ENCODE assay signal across 8 cellular contexts in the genomic region with DNA sequence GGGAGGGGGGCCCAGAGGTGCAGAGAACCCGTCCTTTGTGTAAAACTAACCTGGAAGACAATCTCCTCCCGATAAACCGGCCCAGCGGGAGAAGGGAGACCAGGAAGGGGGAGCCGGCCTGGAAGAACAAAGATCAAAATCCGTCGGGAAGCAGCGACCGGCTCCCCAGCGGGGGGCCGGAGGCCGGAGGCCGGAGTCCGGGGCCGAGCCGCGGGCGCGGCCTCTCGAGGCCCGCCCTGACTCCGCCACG. TPM values are rescaled to one million over a fixed set of nuclear protein-coding genes. Genes with fewer than 3 reads are reported as not detected.
DNase-seq lines count a peak whose midpoint lies in the region; ATAC-seq and TF ChIP-seq lines count a peak whose summit lies in the region.

No MANE protein-coding gene starts in this region.

- CTCF ChIA-PET in activated CD4-positive, alpha-beta T cell treated with anti-CD3 and anti-CD28 coated beads, Interleukin-2, amount 10 ng/mL, durations not matched to agents 7 days and 5 days (lab: Charles Lee) = interaction anchor here (1.4 kb wide), 1 partner anchor 20 kb away, joined by 4 read pairs; no protein-coding TSS in a partner anchor

- H3K9me3 Mint-ChIP-seq in activated CD4-positive, alpha-beta T cell treated with anti-CD3 and anti-CD28 coated beads, Interleukin-2, amount 10 ng/mL, durations not matched to agents 7 days and 5 days = no peaks in the 10 kb centered on the region
- H3K9me3 Mint-ChIP-seq in activated naive CD8-positive, alpha-beta T cell treated with anti-CD3 and anti-CD28 coated beads, Interleukin-2, amount 50 U/mL, for 24 hours = no peaks in the 10 kb centered on the region

- H3K36me3 ChIP-seq in kidney epithelial cell (ENCODE audit: control insufficient read depth, insufficient read depth, low read length) (no peaks in the 10 kb centered on the region), testis (ENCODE audit: low read depth, missing control alignments) (no peaks in the 10 kb centered on the region)

- H3K9me3 ChIP-seq in testis = no peaks in the 10 kb centered on the region

- no peak for ATAC-seq in activated naive CD8-positive, alpha-beta T cell treated with anti-CD3 and anti-CD28 coated beads, Interleukin-2, amount 50 U/mL, for 24 hours
- ATAC-seq in activated CD4-positive, CD25-positive, alpha-beta regulatory T cell treated with anti-CD3 and anti-CD28 coated beads, Interleukin-2, amount 50 U/mL, for 24 hours = no peak
- ATAC-seq in HG02610 (IDR thresholded peaks at IDR 0.05; ENCODE audit: unreplicated experiment) = no peak

- no peak for TF ChIP-seq POLR2A in testis (IDR thresholded peaks at IDR 0.05)

- intact Hi-C loops in testis (cut with DNase I; ENCODE audit: low total_unique reads) = no loop called here

- peak overlapping the region; percentile 62 for H3K4me3 ChIP-seq in kidney epithelial cell (ENCODE audit: low read depth, low read length)
- peak overlapping the region; percentile 64 to 73 for H3K4me3 ChIP-seq in testis

- H3K27ac ChIP-seq in testis = peak overlapping the region; percentile 45 to 53

- H3K36me3 Mint-ChIP-seq in activated CD4-positive, alpha-beta T cell treated with anti-CD3 and anti-CD28 coated beads, Interleukin-2, amount 10 ng/mL, durations not matched to agents 7 days and 5 days (ENCODE audit: low read depth) = no peaks in the 10 kb centered on the region
- no peaks in the 10 kb centered on the region for H3K36me3 Mint-ChIP-seq in activated naive CD8-positive, alpha-beta T cell treated with anti-CD3 and anti-CD28 coated beads, Interleukin-2, amount 50 U/mL, for 24 hours (ENCODE audit: low read depth)

- peak overlapping the region; percentile 83 for H3K4me3 Mint-ChIP-seq in activated CD4-positive, alpha-beta T cell treated with anti-CD3 and anti-CD28 coated beads, Interleukin-2, amount 10 ng/mL, durations not matched to agents 7 days and 5 days
- peak overlapping the region; percentile 88 for H3K4me3 Mint-ChIP-seq in activated naive CD8-positive, alpha-beta T cell treated with anti-CD3 and anti-CD28 coated beads, Interleukin-2, amount 50 U/mL, for 24 hours

- TF ChIP-seq CTCF in kidney epithelial cell (IDR thresholded peaks at IDR 0.05; ENCODE audit: insufficient read depth, low read length, poor library complexity, severe bottlenecking) = no peak
- no peak for TF ChIP-seq CTCF in testis (IDR thresholded peaks at IDR 0.05)

- peaks cover 23% of the 10 kb centered on the region for H3K4me1 Mint-ChIP-seq in activated CD4-positive, alpha-beta T cell treated with anti-CD3 and anti-CD28 coated beads, Interleukin-2, amount 10 ng/mL, durations not matched to agents 7 days and 5 days
- H3K4me1 Mint-ChIP-seq in activated naive CD8-positive, alpha-beta T cell treated with anti-CD3 and anti-CD28 coated beads, Interleukin-2, amount 50 U/mL, for 24 hours = peaks cover 43% of the 10 kb centered on the region

- POLR2A ChIA-PET in activated CD4-positive, alpha-beta T cell treated with anti-CD3 and anti-CD28 coated beads, Interleukin-2, amount 10 ng/mL, durations not matched to agents 7 days and 5 days (lab: Charles Lee) = no interaction called here

- no peak for DNase-seq in activated CD4-positive, alpha-beta T cell treated with anti-CD3 and anti-CD28 coated beads, Interleukin-2, amount 10 ng/mL, durations not matched to agents 7 days and 5 days
- no peak for DNase-seq in activated CD4-positive, alpha-beta T cell treated with anti-CD3 and anti-CD28 coated beads for 48 hours
- DNase-seq in activated naive CD8-positive, alpha-beta T cell treated with anti-CD3 and anti-CD28 coated beads, Interleukin-2, amount 50 U/mL, for 24 hours = no peak
- no peak for DNase-seq in kidney epithelial cell (ENCODE audit: low read depth)
- no peak for DNase-seq in testis
- DNase-seq in globus pallidus (ENCODE audit: low spot score) = no peak

- peaks cover 2% of the 10 kb centered on the region for H3K27me3 Mint-ChIP-seq in activated CD4-positive, alpha-beta T cell treated with anti-CD3 and anti-CD28 coated beads, Interleukin-2, amount 10 ng/mL, durations not matched to agents 7 days and 5 days
- H3K27me3 Mint-ChIP-seq in activated naive CD8-positive, alpha-beta T cell treated with anti-CD3 and anti-CD28 coated beads, Interleukin-2, amount 50 U/mL, for 24 hours = no peaks in the 10 kb centered on the region

- WGBS in testis, 2 donors = 0% methylated on average over 18 of the region's 23 CpGs; no CpG with 5 or more reads in 1 of the 2 donors

- H3K27me3 ChIP-seq in kidney epithelial cell (ENCODE audit: control insufficient read depth, insufficient read depth, low read length) (no peaks in the 10 kb centered on the region), testis (no peaks in the 10 kb centered on the region)

- peak overlapping the region; percentile 76 for H3K27ac Mint-ChIP-seq in activated CD4-positive, alpha-beta T cell treated with anti-CD3 and anti-CD28 coated beads, Interleukin-2, amount 10 ng/mL, durations not matched to agents 7 days and 5 days
- no peak overlapping the region for H3K27ac Mint-ChIP-seq in activated naive CD8-positive, alpha-beta T cell treated with anti-CD3 and anti-CD28 coated beads, Interleukin-2, amount 50 U/mL, for 24 hours

- H3K4me1 ChIP-seq in testis = no peaks in the 10 kb centered on the region

RNA-seq across cellular contexts. Expression of a gene that starts 0.6 kb away (rescaled TPM):
- total RNA-seq in activated CD4-positive, alpha-beta T cell treated with anti-CD3 and anti-CD28 coated beads, Interleukin-2, amount 10 ng/mL, durations not matched to agents 7 days and 5 days = 1 to 10 TPM; 4.1 to 4.2 TPM
- total RNA-seq in kidney epithelial cell = 31.6 and 31.7 TPM in 2 replicates
- total RNA-seq in testis = 1 to 10 TPM; 6.9 to 7.3 TPM
- polyA plus RNA-seq in testis (ENCODE audit: insufficient read depth, low read depth, low replicate concordance) = 9.4 TPM
